ENCODE assay signal across 1 cellular context in genomic region chr1:197915797-197916686, GRCh38.
TF ChIP-seq lines count a peak whose summit lies in the region.

No MANE protein-coding gene starts in this region.

TF ChIP-seq in HepG2, 621 proteins besides CTCF, POLR2A, EP300 and RAD21 (continued from another document):
- TF ChIP-seq MLXIP (CRISPR knock-in tag; IDR thresholded peaks at IDR 0.05; ENCODE audit: borderline replicate concordance) (no peak), ZNF724P (CRISPR knock-in tag; IDR thresholded peaks at IDR 0.05; ENCODE audit: borderline replicate concordance) (0 out of 2 replicates have a peak, but pooled peaks have one; percentile 47), MED8 (CRISPR knock-in tag; IDR thresholded peaks at IDR 0.05; ENCODE audit: insufficient replicate concordance) (no peak), ELF3 (CRISPR knock-in tag; IDR thresholded peaks at IDR 0.05) (peak; percentile 57), DZIP1 (CRISPR knock-in tag; IDR thresholded peaks at IDR 0.05) (no peak), NFE2L2 (IDR thresholded peaks at IDR 0.05; ENCODE audit: low read length) (no peak), U2AF1 (optimal IDR thresholded peaks at IDR 0.05; ENCODE audit: low read depth, low read length) (peak; percentile 74), ZNF124 (CRISPR knock-in tag; IDR thresholded peaks at IDR 0.05) (no peak), TRIM24 (CRISPR knock-in tag; IDR thresholded peaks at IDR 0.05) (no peak), KAT8 (CRISPR knock-in tag; IDR thresholded peaks at IDR 0.05) (peak; percentile 26; the same call in 1 of the 2 replicates), ATF7-NPFF (CRISPR knock-in tag; IDR thresholded peaks at IDR 0.05; ENCODE audit: low read depth) (0 out of 2 replicates have a peak, but pooled peaks have one; percentile 38), MAX (IDR thresholded peaks at IDR 0.05) (no peak), TOPORS (CRISPR knock-in tag; IDR thresholded peaks at IDR 0.05) (no peak), ZBTB7B (CRISPR knock-in tag; IDR thresholded peaks at IDR 0.05) (peak; percentile 21; the same call in 1 of the 2 replicates), ASH2L (IDR thresholded peaks at IDR 0.05; ENCODE audit: insufficient read length, low read depth, low read length) (no peak), ARID5B (CRISPR knock-in tag; IDR thresholded peaks at IDR 0.05) (peak; percentile 18; the same call in 1 of the 2 replicates), PATZ1 (CRISPR knock-in tag; IDR thresholded peaks at IDR 0.05) (0 out of 2 replicates have a peak, but pooled peaks have one; percentile 17), REPIN1 (CRISPR knock-in tag; IDR thresholded peaks at IDR 0.05; ENCODE audit: borderline replicate concordance, low read depth) (no peak), MEF2D (CRISPR knock-in tag; IDR thresholded peaks at IDR 0.05) (no peak), ZMYM4 (CRISPR knock-in tag; IDR thresholded peaks at IDR 0.05) (0 out of 2 replicates have a peak, but pooled peaks have one; percentile 54), GATA4 (IDR thresholded peaks at IDR 0.05; ENCODE audit: borderline replicate concordance, low read depth) (no peak), ATF2 (CRISPR knock-in tag; IDR thresholded peaks at IDR 0.05) (no peak), CBX2 (IDR thresholded peaks at IDR 0.05; ENCODE audit: low read depth, low read length) (no peak; the same call in 1 of the 2 replicates), CBX2 (CRISPR knock-in tag; IDR thresholded peaks at IDR 0.05; ENCODE audit: low read depth) (peak; percentile 96), PHF8 (CRISPR knock-in tag; IDR thresholded peaks at IDR 0.05) (0 out of 2 replicates have a peak, but pooled peaks have one; percentile 19), FOXC1 (CRISPR knock-in tag; IDR thresholded peaks at IDR 0.05; ENCODE audit: borderline replicate concordance) (no peak; the same call in 1 of the 2 replicates), THAP8 (CRISPR knock-in tag; IDR thresholded peaks at IDR 0.05; ENCODE audit: borderline replicate concordance) (no peak), ARNT2 (CRISPR knock-in tag; IDR thresholded peaks at IDR 0.05; ENCODE audit: low read depth) (peak; percentile 61; the same call in 1 of the 2 replicates), REXO4 (CRISPR knock-in tag; IDR thresholded peaks at IDR 0.05; ENCODE audit: borderline replicate concordance) (no peak), SATB2 (CRISPR knock-in tag; IDR thresholded peaks at IDR 0.05) (no peak), ZNF234 (CRISPR knock-in tag; conservative IDR thresholded peaks at IDR 0.05) (no peak), KDM5B (CRISPR knock-in tag; IDR thresholded peaks at IDR 0.05; ENCODE audit: borderline replicate concordance) (no peak), SKIL (CRISPR knock-in tag; IDR thresholded peaks at IDR 0.05; ENCODE audit: borderline replicate concordance) (no peak), ZBTB1 (CRISPR knock-in tag; IDR thresholded peaks at IDR 0.05; ENCODE audit: borderline replicate concordance) (no peak), EEA1 (CRISPR knock-in tag; IDR thresholded peaks at IDR 0.05; ENCODE audit: borderline replicate concordance) (no peak), PTBP1 (IDR thresholded peaks at IDR 0.05; ENCODE audit: low read depth, low read length, poor library complexity, severe bottlenecking) (peak; percentile 94)
